22 cellular contexts compared by ENCODE assay signal in the genomic region with DNA sequence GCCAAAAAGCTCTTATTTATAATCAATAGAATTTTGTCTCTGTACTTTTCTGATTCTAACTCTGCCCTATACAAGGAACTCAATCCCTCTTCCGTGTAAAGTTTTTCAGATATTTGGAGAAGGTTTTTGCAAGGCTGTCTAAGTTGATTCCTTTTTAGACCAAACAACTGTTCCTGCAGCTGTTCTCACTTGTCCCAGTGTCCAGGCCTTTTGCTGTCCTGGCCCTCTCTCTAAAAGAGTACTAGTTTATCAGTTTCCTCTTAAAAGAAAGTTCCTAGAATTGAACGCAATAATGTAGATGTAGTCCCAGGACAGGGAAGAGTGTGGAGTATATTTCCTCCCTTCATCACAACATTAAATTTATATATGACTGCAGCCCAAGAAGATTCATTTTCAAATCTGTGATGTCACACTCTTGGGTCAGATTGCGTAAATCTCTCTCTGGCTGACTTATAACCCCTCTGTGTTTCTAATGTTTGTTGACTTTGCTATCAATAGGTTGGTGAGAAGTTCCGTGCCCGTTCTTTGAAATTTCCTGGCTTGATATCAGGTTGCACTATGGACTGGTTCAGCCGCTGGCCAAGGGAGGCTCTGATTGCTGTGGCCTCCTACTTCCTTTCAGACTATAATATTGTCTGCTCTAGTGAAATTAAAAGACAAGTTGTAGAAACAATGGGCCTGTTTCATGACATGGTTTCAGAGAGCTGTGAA.
DNase-seq lines count a peak whose midpoint lies in the region; ATAC-seq, FAIRE-seq and TF ChIP-seq lines count a peak whose summit lies in the region.
"Had no signal": no experiment of that assay in that cellular context is flagged by ENCODE, and none has a peak within 500 bp of the region (broad histone marks: within the 10 kb centered on the region; RNA-seq: fewer than 3 reads in every experiment).

No MANE protein-coding gene starts in this region.

- POLR2A ChIA-PET in K562 (lab: Yijun Ruan, JAX): no interaction called here

- H3K27ac ChIP-seq in BLaER1 treated with 17β-estradiol and CSF1 and Interleukin-3, amounts not matched to agents 10 nM and 100 nM: peak overlapping the region in 1 of 11 experiments; percentile 38; a peak in 2 of 22 replicates
- H3K27ac ChIP-seq in K562 (ENCODE audit: extremely low read depth, low read depth, low read length) (no peak overlapping the region), lower lobe of right lung (no peak overlapping the region), dorsolateral prefrontal cortex (no peak overlapping the region)
- H3K27ac ChIP-seq: uterus had no signal

- ATAC-seq in K562 (no peak), lower lobe of right lung (peak; percentile 66 to 70), HG03460 (IDR thresholded peaks at IDR 0.05; ENCODE audit: unreplicated experiment) (no peak)
- ATAC-seq: Right ventricle myocardium inferior, sciatic nerve had no signal

- DNase-seq in HT-29 (ENCODE audit: low spot score): peak; percentile 36
- DNase-seq in K562 (ENCODE audit: extremely low read depth in 1 of 4, low spot score in 3 of 4): no peak
- DNase-seq in lower lobe of right lung: no peak
- no peak for DNase-seq in dorsolateral prefrontal cortex
- no peak for DNase-seq in GM19239 (ENCODE audit: insufficient read length, low spot score)
- no peak for DNase-seq in cardiac septum (ENCODE audit: low spot score)
- DNase-seq: activated CD4-positive, alpha-beta T cell treated with anti-CD3 and anti-CD28 coated beads, Interleukin-2, amount 50 U/mL, for 4 hours; activated naive CD4-positive, alpha-beta T cell; anterior cingulate cortex; CD4-positive, alpha-beta T cell; kidney glomerular epithelial cell; NCI-H1048; NCI-H2171 treated with DMSO at 0.1 percent for 48 hours; nucleus accumbens; T-helper 1 cell; uterus had no signal

- no peak for TF ChIP-seq RAD21 in K562 (CRISPR knock-in tag; conservative IDR thresholded peaks at IDR 0.05 in 1 of 2, IDR thresholded peaks at IDR 0.05 in 1 of 2)

- no peak overlapping the region for H3K4me3 ChIP-seq in BLaER1 treated with 17β-estradiol and CSF1 and Interleukin-3, amounts not matched to agents 10 nM and 100 nM
- H3K4me3 ChIP-seq in K562 (no peak overlapping the region), lower lobe of right lung (no peak overlapping the region), dorsolateral prefrontal cortex (no peak overlapping the region)
- H3K4me3 ChIP-seq: uterus had no signal

- in situ Hi-C loops in K562 (cut with MboI): no loop called here

- H3K79me2 ChIP-seq in K562 (ENCODE audit: control insufficient read depth, insufficient read depth, low read length): no peaks in the 10 kb centered on the region

- H3K9me3 ChIP-seq in BLaER1 treated with 17β-estradiol and CSF1 and Interleukin-3, amounts not matched to agents 10 nM and 100 nM (replicated peaks in 1 of 11): no peaks in the 10 kb centered on the region
- H3K9me3 ChIP-seq in K562 (replicated peaks; ENCODE audit: control insufficient read depth, insufficient read depth, low read depth, low read length): no peaks in the 10 kb centered on the region
- no peaks in the 10 kb centered on the region for H3K9me3 ChIP-seq in lower lobe of right lung
- H3K9me3 ChIP-seq: uterus had no signal

- TF ChIP-seq POLR2A in K562 (conservative IDR thresholded peaks at IDR 0.05): no peak

- 11% methylated on average over 6 of the region's 6 CpGs for WGBS in K562 (ENCODE audit: insufficient coverage, low coverage, missing lambda C conversion rate)

- CTCF ChIA-PET in K562 (lab: Yijun Ruan, JAX; ENCODE audit: low intra/inter-chr PET ratio): no interaction called here

- TF ChIP-seq EP300 in K562 (IDR thresholded peaks at IDR 0.05; ENCODE audit: low read length): no peak

- intact Hi-C loops in K562 (cut with micrococcal nuclease): no loop called here
- intact Hi-C loops in lower lobe of right lung (cut with DNase I): no loop called here
- intact Hi-C loops in dorsolateral prefrontal cortex (cut with DNase I): no loop called here
- intact Hi-C loops in cardiac septum (cut with DNase I): no loop called here

- no TSS peak for BruUV-seq in K562 (replicated peaks; lab: Mats Ljungman, UMichigan)

- peak overlapping the region in 8 of 11 experiments; percentile 4 to 56 (median 33); a peak in 14 of 22 replicates for H3K4me2 ChIP-seq in BLaER1 treated with 17β-estradiol and CSF1 and Interleukin-3, amounts not matched to agents 10 nM and 100 nM
- H3K4me2 ChIP-seq in K562 (ENCODE audit: insufficient read depth, low read length): no peak overlapping the region

- no peak overlapping the region for H3K9ac ChIP-seq in BLaER1 treated with 17β-estradiol and CSF1 and Interleukin-3, amounts not matched to agents 10 nM and 100 nM
- no peak overlapping the region for H3K9ac ChIP-seq in K562 (ENCODE audit: insufficient read depth in 1 of 2, low read depth in 2 of 2, low read length in 2 of 2)

- no peaks in the 10 kb centered on the region for H4K20me1 ChIP-seq in BLaER1 treated with 17β-estradiol and CSF1 and Interleukin-3, amounts not matched to agents 10 nM and 100 nM
- H4K20me1 ChIP-seq in K562 (replicated peaks; ENCODE audit: control insufficient read depth, insufficient read depth, low read length): no peaks in the 10 kb centered on the region

- no peak overlapping the region for H2AFZ ChIP-seq in K562 (ENCODE audit: low read depth, low read length)

- peaks cover 0 to 13% (median 8%) of the 10 kb centered on the region in 10 experiments; a peak in 12 of 20 replicates for H3K4me1 ChIP-seq in BLaER1 treated with 17β-estradiol and CSF1 and Interleukin-3, amounts not matched to agents 10 nM and 100 nM
- no peaks in the 10 kb centered on the region for H3K4me1 ChIP-seq in K562 (replicated peaks in 1 of 2; ENCODE audit: control insufficient read depth in 2 of 2, insufficient read depth in 2 of 2, low read length in 2 of 2)
- H3K4me1 ChIP-seq in lower lobe of right lung: no peaks in the 10 kb centered on the region
- H3K4me1 ChIP-seq: uterus had no signal

- no peaks in the 10 kb centered on the region for H3K27me3 ChIP-seq in BLaER1 treated with 17β-estradiol and CSF1 and Interleukin-3, amounts not matched to agents 10 nM and 100 nM
- 0 out of 5 replicates have a peak, but pooled peaks cover 0 to 3% of the 10 kb centered on the region in 2 experiments for H3K27me3 ChIP-seq in K562 (ENCODE audit: control insufficient read depth in 2 of 2, insufficient read depth in 2 of 2, low read length in 2 of 2)
- no peaks in the 10 kb centered on the region for H3K27me3 ChIP-seq in lower lobe of right lung (ENCODE audit: low read depth)
- peaks cover 0 to 4% (median 0%) of the 10 kb centered on the region in 45 donors for H3K27me3 ChIP-seq in dorsolateral prefrontal cortex
- H3K27me3 ChIP-seq: uterus had no signal

- FAIRE-seq in K562 (lab: Jason Lieb, UNC) (no peak), GM19239 (lab: Jason Lieb, UNC) (no peak)
- FAIRE-seq: GM18507, H54 had no signal

- H3K9me1 ChIP-seq in K562 (ENCODE audit: control insufficient read depth, insufficient read depth, low read length): no peaks in the 10 kb centered on the region

- TF ChIP-seq CTCF in K562 (IDR thresholded peaks at IDR 0.05 in 2 of 3, conservative IDR thresholded peaks at IDR 0.05 in 1 of 3; ENCODE audit: insufficient read depth in 2 of 3, low read depth in 1 of 3, low read length in 3 of 3) (no peak), lower lobe of right lung (IDR thresholded peaks at IDR 0.05) (no peak), dorsolateral prefrontal cortex (IDR thresholded peaks at IDR 0.05 in 54 of 56, conservative IDR thresholded peaks at IDR 0.05 in 2 of 56; ENCODE audit: low read depth in 1 of 56, partially characterized antibody in 56 of 56) (no peak)

- no peaks in the 10 kb centered on the region for H3K36me3 ChIP-seq in BLaER1 treated with 17β-estradiol and CSF1 and Interleukin-3, amounts not matched to agents 10 nM and 100 nM
- no peaks in the 10 kb centered on the region for H3K36me3 ChIP-seq in K562 (ENCODE audit: control insufficient read depth, insufficient read depth, low read length)
- H3K36me3 ChIP-seq in lower lobe of right lung: no peaks in the 10 kb centered on the region
- H3K36me3 ChIP-seq: uterus had no signal

TF ChIP-seq in K562, 482 proteins besides CTCF, POLR2A, EP300 and RAD21:
- peak; percentile 58; the same call in 1 of the 2 replicates for TF ChIP-seq CEBPB (tag; IDR thresholded peaks at IDR 0.05)
- TF ChIP-seq HDAC8 (tag; IDR thresholded peaks at IDR 0.05): no peak

Comparison
In these comparisons a context has a peak if more than half of its experiments do, and no peak if none do; other contexts are left out.
1. ATAC-seq: peak in lower lobe of right lung (2 of 2); none in K562 (single experiment) and HG03460 (single experiment).